22 cellular contexts compared by ENCODE assay signal in the genomic region with DNA sequence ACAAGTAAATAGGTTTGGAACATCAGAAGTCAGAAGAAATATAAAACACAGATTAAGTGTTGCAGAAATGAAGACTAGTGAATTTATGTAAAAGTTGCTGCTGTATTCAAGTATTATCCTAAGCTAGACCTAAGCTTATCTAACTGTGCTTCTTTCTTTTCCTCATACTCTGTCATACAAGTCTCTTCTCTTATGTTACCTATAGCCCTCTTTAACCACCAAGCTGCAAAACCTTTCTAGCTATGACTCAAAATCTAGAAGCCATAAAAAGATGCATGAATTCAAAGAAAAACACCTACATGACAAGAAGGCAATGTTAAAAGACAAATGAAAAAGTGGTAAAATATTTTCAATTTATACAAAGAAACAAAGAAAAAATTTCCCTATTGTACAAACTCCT. TPM values are rescaled to one million over a fixed set of nuclear protein-coding genes. Genes with fewer than 3 reads are reported as not detected.
DNase-seq lines count a peak whose midpoint lies in the region; ATAC-seq, FAIRE-seq and TF ChIP-seq lines count a peak whose summit lies in the region.
"Had no signal": no experiment of that assay in that cellular context is flagged by ENCODE, and none has a peak within 500 bp of the region (broad histone marks: within the 10 kb centered on the region; RNA-seq: fewer than 3 reads in every experiment).

No MANE protein-coding gene starts in this region.

- no peaks in the 10 kb centered on the region for H3K9me3 ChIP-seq in heart left ventricle
- H3K9me3 ChIP-seq: BLaER1 treated with 17β-estradiol and CSF1 and Interleukin-3, amounts not matched to agents 10 nM and 100 nM; lower lobe of right lung; Peyer's patch; prostate gland; upper lobe of right lung had no signal

- no peak for TF ChIP-seq POLR2A in heart left ventricle (IDR thresholded peaks at IDR 0.05)

- no peaks in the 10 kb centered on the region for H3K27me3 ChIP-seq in heart left ventricle
- H3K27me3 ChIP-seq: BLaER1 treated with 17β-estradiol and CSF1 and Interleukin-3, amounts not matched to agents 10 nM and 100 nM; Peyer's patch; upper lobe of right lung had no signal

- peaks cover 0 to 23% (median 5%) of the 10 kb centered on the region in 12 donors for H3K4me1 ChIP-seq in heart left ventricle
- H3K4me1 ChIP-seq: Peyer's patch, prostate gland had no signal

- no peak for TF ChIP-seq CTCF in heart left ventricle (IDR thresholded peaks at IDR 0.05)

- no peak for DNase-seq in activated T-helper 1 cell treated with anti-CD3 and anti-CD28 coated beads, Interleukin-12 subunit alpha, Interleukin-12 subunit beta, Interleukin-2, Interleukin-4 antibody, amounts not matched to agents 30 ng/mL and 10 ng/mL and 1 ng/mL, durations not matched to agents 14 hours and 24 hours and 36 hours (ENCODE audit: low spot score)
- DNase-seq in A172 (ENCODE audit: low spot score), result no peak
- DNase-seq in GM19239 (ENCODE audit: insufficient read length, low spot score), result no peak
- DNase-seq in heart left ventricle, result no peak
- DNase-seq: dermis blood vessel endothelial cell; H7; lower lobe of right lung; naive thymus-derived CD8-positive, alpha-beta T cell; NCI-H1417; Peyer's patch; upper lobe of right lung had no signal

- no peaks in the 10 kb centered on the region for H3K9me3 Mint-ChIP-seq in activated T-helper 1 cell treated with anti-CD3 and anti-CD28 coated beads, Interleukin-12 subunit alpha, Interleukin-12 subunit beta, Interleukin-2, Interleukin-4 antibody, amounts not matched to agents 30 ng/mL and 10 ng/mL and 1 ng/mL, durations not matched to agents 14 hours and 24 hours and 36 hours
- H3K9me3 Mint-ChIP-seq: activated naive CD4-positive, alpha-beta T cell treated with anti-CD3 and anti-CD28 coated beads, Interleukin-2, amount 50 U/mL, for 24 hours; naive thymus-derived CD8-positive, alpha-beta T cell; stimulated activated naive CD8-positive, alpha-beta T cell treated with anti-CD3 and anti-CD28 coated beads, Interleukin-15, Interleukin-2, amounts not matched to agents 100 ng/mL and 50 ng/mL, for 24 hours had no signal

- H3K27me3 Mint-ChIP-seq in activated T-helper 1 cell treated with anti-CD3 and anti-CD28 coated beads, Interleukin-12 subunit alpha, Interleukin-12 subunit beta, Interleukin-2, Interleukin-4 antibody, amounts not matched to agents 30 ng/mL and 10 ng/mL and 1 ng/mL, durations not matched to agents 14 hours and 24 hours and 36 hours (ENCODE audit: insufficient read depth), result no peaks in the 10 kb centered on the region
- H3K27me3 Mint-ChIP-seq: activated naive CD4-positive, alpha-beta T cell treated with anti-CD3 and anti-CD28 coated beads, Interleukin-2, amount 50 U/mL, for 24 hours; naive thymus-derived CD8-positive, alpha-beta T cell; stimulated activated naive CD8-positive, alpha-beta T cell treated with anti-CD3 and anti-CD28 coated beads, Interleukin-15, Interleukin-2, amounts not matched to agents 100 ng/mL and 50 ng/mL, for 24 hours had no signal

- H3K27ac ChIP-seq in heart left ventricle, result no peak overlapping the region
- H3K27ac ChIP-seq: BLaER1 treated with 17β-estradiol and CSF1 and Interleukin-3, amounts not matched to agents 10 nM and 100 nM; lower lobe of right lung; Peyer's patch; prostate gland; upper lobe of right lung had no signal

- no peak for FAIRE-seq in GM19239 (lab: Jason Lieb, UNC)

- intact Hi-C loops in activated T-helper 1 cell treated with anti-CD3 and anti-CD28 coated beads, Interleukin-12 subunit alpha, Interleukin-12 subunit beta, Interleukin-2, Interleukin-4 antibody, amounts not matched to agents 30 ng/mL and 10 ng/mL and 1 ng/mL, durations not matched to agents 14 hours and 24 hours and 36 hours (cut with micrococcal nuclease), result loop anchor here (1.0 to 2.0 kb wide), 3 partner anchors 22 to 120 kb away; no protein-coding TSS in a partner anchor
- intact Hi-C loops in heart left ventricle (cut with DNase I), result no loop called here

- H3K27ac Mint-ChIP-seq in activated T-helper 1 cell treated with anti-CD3 and anti-CD28 coated beads, Interleukin-12 subunit alpha, Interleukin-12 subunit beta, Interleukin-2, Interleukin-4 antibody, amounts not matched to agents 30 ng/mL and 10 ng/mL and 1 ng/mL, durations not matched to agents 14 hours and 24 hours and 36 hours, result peak overlapping the region; percentile 61
- H3K27ac Mint-ChIP-seq: activated naive CD4-positive, alpha-beta T cell treated with anti-CD3 and anti-CD28 coated beads, Interleukin-2, amount 50 U/mL, for 24 hours; stimulated activated naive CD8-positive, alpha-beta T cell treated with anti-CD3 and anti-CD28 coated beads, Interleukin-15, Interleukin-2, amounts not matched to agents 100 ng/mL and 50 ng/mL, for 24 hours had no signal

- H3K4me3 Mint-ChIP-seq in activated T-helper 1 cell treated with anti-CD3 and anti-CD28 coated beads, Interleukin-12 subunit alpha, Interleukin-12 subunit beta, Interleukin-2, Interleukin-4 antibody, amounts not matched to agents 30 ng/mL and 10 ng/mL and 1 ng/mL, durations not matched to agents 14 hours and 24 hours and 36 hours, result no peak overlapping the region
- H3K4me3 Mint-ChIP-seq: activated naive CD4-positive, alpha-beta T cell treated with anti-CD3 and anti-CD28 coated beads, Interleukin-2, amount 50 U/mL, for 24 hours; naive thymus-derived CD8-positive, alpha-beta T cell; stimulated activated naive CD8-positive, alpha-beta T cell treated with anti-CD3 and anti-CD28 coated beads, Interleukin-15, Interleukin-2, amounts not matched to agents 100 ng/mL and 50 ng/mL, for 24 hours had no signal

- H3K36me3 ChIP-seq in heart left ventricle, result peaks cover 0 to 63% (median 36%) of the 10 kb centered on the region in 9 donors
- H3K36me3 ChIP-seq: prostate gland had no signal

- no peak overlapping the region for H3K4me3 ChIP-seq in heart left ventricle
- H3K4me3 ChIP-seq: BLaER1 treated with 17β-estradiol and CSF1 and Interleukin-3, amounts not matched to agents 10 nM and 100 nM; lower lobe of right lung; Peyer's patch; prostate gland; upper lobe of right lung had no signal

- peaks cover 39% of the 10 kb centered on the region for H3K36me3 Mint-ChIP-seq in activated T-helper 1 cell treated with anti-CD3 and anti-CD28 coated beads, Interleukin-12 subunit alpha, Interleukin-12 subunit beta, Interleukin-2, Interleukin-4 antibody, amounts not matched to agents 30 ng/mL and 10 ng/mL and 1 ng/mL, durations not matched to agents 14 hours and 24 hours and 36 hours (ENCODE audit: low read depth)

- H3K4me1 Mint-ChIP-seq in activated T-helper 1 cell treated with anti-CD3 and anti-CD28 coated beads, Interleukin-12 subunit alpha, Interleukin-12 subunit beta, Interleukin-2, Interleukin-4 antibody, amounts not matched to agents 30 ng/mL and 10 ng/mL and 1 ng/mL, durations not matched to agents 14 hours and 24 hours and 36 hours (ENCODE audit: low read depth), result peaks cover 63% of the 10 kb centered on the region
- H3K4me1 Mint-ChIP-seq: activated naive CD4-positive, alpha-beta T cell treated with anti-CD3 and anti-CD28 coated beads, Interleukin-2, amount 50 U/mL, for 24 hours had no signal

- ATAC-seq in GM18511 (IDR thresholded peaks at IDR 0.05; ENCODE audit: unreplicated experiment), result peak; percentile 69
- peak; percentile 60 for ATAC-seq in GM19023 (IDR thresholded peaks at IDR 0.05; ENCODE audit: unreplicated experiment)
- peak; percentile 47 for ATAC-seq in HG02938 (IDR thresholded peaks at IDR 0.05; ENCODE audit: unreplicated experiment)
- no peak for ATAC-seq in SK-N-SH treated with all-trans-retinoic acid at 6 μM for 48 hours
- ATAC-seq in heart left ventricle, result no peak
- ATAC-seq: lower lobe of right lung; naive thymus-derived CD8-positive, alpha-beta T cell; upper lobe of right lung had no signal

TF ChIP-seq in SK-N-SH treated with all-trans-retinoic acid at 6 μM for 48 hours, 23 proteins besides CTCF, POLR2A, EP300 and RAD21 (continues in another document):
- TF ChIP-seq ZNF8 (CRISPR knock-in tag; IDR thresholded peaks at IDR 0.05) (no peak), ZFP30 (CRISPR knock-in tag; IDR thresholded peaks at IDR 0.05) (no peak), ZC3H10 (CRISPR knock-in tag; IDR thresholded peaks at IDR 0.05) (no peak), TCF4 (CRISPR knock-in tag; IDR thresholded peaks at IDR 0.05; ENCODE audit: borderline replicate concordance) (no peak), RARB (CRISPR knock-in tag; IDR thresholded peaks at IDR 0.05) (no peak), CREB5 (CRISPR knock-in tag; IDR thresholded peaks at IDR 0.05; ENCODE audit: low read depth) (no peak), ISL1 (CRISPR knock-in tag; IDR thresholded peaks at IDR 0.05) (no peak)

RNA-seq across cellular contexts. Expression of gene DENND11, which starts 23.0 kb away (rescaled TPM):
- total RNA-seq in activated T-helper 1 cell treated with anti-CD3 and anti-CD28 coated beads, Interleukin-12 subunit alpha, Interleukin-12 subunit beta, Interleukin-2, Interleukin-4 antibody, amounts not matched to agents 30 ng/mL and 10 ng/mL and 1 ng/mL, durations not matched to agents 14 hours and 24 hours and 36 hours, result 31.3 and 33.5 TPM in 2 replicates
- total RNA-seq in A172 (2014; rRNA removed; shearing (Covaris generic)), result 7.5 and 8.7 TPM in 2 replicates
- 10 to 100 TPM in 3 of 9 donors, 1 to 10 TPM in 6; 6.7 to 15.3 (median 8.8) TPM for total RNA-seq in heart left ventricle
- 1 to 10 TPM; 3.5 to 5.8 TPM for polyA plus RNA-seq in heart left ventricle

RNA-seq across cellular contexts. Expression of gene WEE2, which starts 29.1 kb away (rescaled TPM):
- total RNA-seq in activated T-helper 1 cell treated with anti-CD3 and anti-CD28 coated beads, Interleukin-12 subunit alpha, Interleukin-12 subunit beta, Interleukin-2, Interleukin-4 antibody, amounts not matched to agents 30 ng/mL and 10 ng/mL and 1 ng/mL, durations not matched to agents 14 hours and 24 hours and 36 hours, result 0.10 and 0.12 TPM in 2 replicates
- 0.05 TPM in 1 of 2 replicates, not detected in the other for total RNA-seq in A172 (2014; rRNA removed; shearing (Covaris generic))
- total RNA-seq in heart left ventricle, result under 1 TPM in 1 of 9 donors, not detected in 8; 0.08 TPM
- not detected for polyA plus RNA-seq in heart left ventricle
- total RNA-seq: dermis blood vessel endothelial cell; glomerular endothelial cell; LHCN-M2; lower lobe of right lung; naive thymus-derived CD8-positive, alpha-beta T cell; Peyer's patch; prostate gland; upper lobe of right lung had no signal
- polyA plus RNA-seq: esophagus; naive thymus-derived CD8-positive, alpha-beta T cell had no signal

RNA-seq across cellular contexts. Expression of gene SSBP1, which starts 59.1 kb away (rescaled TPM):
- total RNA-seq in activated T-helper 1 cell treated with anti-CD3 and anti-CD28 coated beads, Interleukin-12 subunit alpha, Interleukin-12 subunit beta, Interleukin-2, Interleukin-4 antibody, amounts not matched to agents 30 ng/mL and 10 ng/mL and 1 ng/mL, durations not matched to agents 14 hours and 24 hours and 36 hours, result 240 and 245 TPM in 2 replicates
- 380 and 429 TPM in 2 replicates for total RNA-seq in A172 (2014; rRNA removed; shearing (Covaris generic))
- 100 to 1,000 TPM in 6 of 9 donors, 10 to 100 TPM in 3; 95.5 to 120 (median 104) TPM for total RNA-seq in heart left ventricle
- 100 to 1,000 TPM; 252 to 268 TPM for polyA plus RNA-seq in heart left ventricle

Comparison
In these comparisons a context has a peak if more than half of its experiments do, and no peak if none do; other contexts are left out.
1. ATAC-seq: peak in GM18511 (single experiment), GM19023 (single experiment) and HG02938 (single experiment); none in SK-N-SH treated with all-trans-retinoic acid at 6 μM for 48 hours (single experiment) and heart left ventricle (0 of 4).